In the genomic region with DNA sequence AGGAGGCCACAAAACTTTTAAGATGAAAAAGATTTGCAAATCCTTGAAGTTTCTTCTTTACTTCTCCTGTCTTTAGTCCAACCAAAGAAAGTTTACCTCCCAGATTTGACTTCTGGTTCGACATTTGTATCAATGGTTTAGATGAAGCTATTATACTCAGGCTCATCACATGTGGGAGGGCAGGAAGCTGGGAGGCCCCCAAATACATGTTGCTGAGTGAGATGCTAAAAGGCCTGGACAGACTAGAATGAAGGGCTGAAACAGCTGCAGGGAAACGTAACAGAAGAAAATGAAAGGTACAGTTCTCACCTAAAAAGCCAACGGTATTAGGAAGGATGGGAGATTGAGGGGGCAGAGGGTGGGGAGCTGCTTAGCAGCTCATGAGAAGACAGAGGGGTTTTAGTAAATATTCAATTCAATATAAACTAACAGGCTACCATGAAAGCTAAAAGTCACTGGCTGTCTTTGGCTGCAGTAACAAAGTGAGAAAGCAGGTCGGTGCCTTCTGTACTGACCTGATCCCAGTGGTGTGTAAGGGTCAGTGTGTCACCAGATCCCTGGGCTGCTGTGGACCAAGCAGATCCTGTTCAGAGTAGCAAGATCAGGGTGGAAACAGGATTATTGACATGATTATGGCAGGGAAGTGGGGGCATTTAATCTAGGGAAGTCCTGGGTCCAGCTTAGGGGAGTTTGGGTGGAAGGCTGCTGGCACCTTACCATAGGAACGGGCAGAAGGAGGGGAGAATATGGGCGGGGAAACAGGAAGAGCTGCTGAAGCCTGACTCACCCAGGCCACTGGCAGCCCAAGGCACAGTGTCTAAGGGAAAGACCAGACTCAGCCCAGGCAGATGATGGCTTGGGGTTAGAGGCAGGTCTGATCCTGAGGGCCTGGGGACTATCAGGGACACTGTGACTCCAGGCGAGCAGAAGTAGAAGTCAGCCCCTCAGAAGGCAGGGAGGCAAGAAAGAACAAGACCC, we compare ENCODE assay signal across 8 cellular contexts.
DNase-seq lines count a peak whose midpoint lies in the region; ATAC-seq, FAIRE-seq and TF ChIP-seq lines count a peak whose summit lies in the region.

No MANE protein-coding gene starts in this region.

- H3K27ac Mint-ChIP-seq in Calu3 (ENCODE audit: unreplicated experiment): no peak overlapping the region
- peak overlapping the region in 4 of 9 donors; percentile 1 to 78 (median 50) for H3K27ac Mint-ChIP-seq in naive thymus-derived CD4-positive, alpha-beta T cell

- CTCF ChIA-PET in Calu3 (lab: Charles Lee): interaction anchor here (0.5 to 1.4 kb wide), 3 partner anchors 13 to 626 kb away, joined by 4 read pairs; no protein-coding TSS in a partner anchor
- CTCF ChIA-PET in naive thymus-derived CD4-positive, alpha-beta T cell (lab: Charles Lee): no interaction called here

- no TSS peak for BruUV-seq in Calu3 (replicated peaks; lab: Mats Ljungman, UMichigan)

- peak; percentile 51 for ATAC-seq in naive thymus-derived CD4-positive, alpha-beta T cell

- no peak for TF ChIP-seq CTCF in Calu3 (IDR thresholded peaks at IDR 0.05; ENCODE audit: unreplicated experiment)
- no peak for TF ChIP-seq CTCF in astrocyte of the spinal cord (IDR thresholded peaks at IDR 0.05; ENCODE audit: low read depth, low read length)
- TF ChIP-seq CTCF in transverse colon (IDR thresholded peaks at IDR 0.05): no peak

- no peak for FAIRE-seq in HTR-8/SVneo (lab: Jason Lieb, UNC)

- H3K4me3 ChIP-seq in astrocyte of the spinal cord (ENCODE audit: low read depth, low read length): no peak overlapping the region
- H3K4me3 ChIP-seq in naive thymus-derived CD4-positive, alpha-beta T cell (ENCODE audit: low read length): no peak overlapping the region
- no peak overlapping the region for H3K4me3 ChIP-seq in transverse colon

- no peaks in the 10 kb centered on the region for H3K36me3 ChIP-seq in naive thymus-derived CD4-positive, alpha-beta T cell (ENCODE audit: control insufficient read depth in 2 of 3, insufficient read depth in 3 of 3, low read length in 3 of 3)
- H3K36me3 ChIP-seq in transverse colon: no peaks in the 10 kb centered on the region

- TF ChIP-seq POLR2A in transverse colon (IDR thresholded peaks at IDR 0.05): no peak

- WGBS in transverse colon (ENCODE audit: low coverage in 1 of 2), 2 donors: 37 to 58% methylated on average over 5 to 7 of the region's 7 CpGs

- H3K36me3 Mint-ChIP-seq in Calu3 (ENCODE audit: insufficient read depth, unreplicated experiment): no peaks in the 10 kb centered on the region
- H3K36me3 Mint-ChIP-seq in naive thymus-derived CD4-positive, alpha-beta T cell: no peaks in the 10 kb centered on the region

- in situ Hi-C loops in astrocyte of the spinal cord (cut with HindIII; ENCODE audit: low sequenced_read_pairs): no loop called here
- in situ Hi-C loops in transverse colon (cut with MboI; ENCODE audit: low pct_ligation_motif_present in 1 of 4, low pct_unique_long_range_greater_than_20kb in 1 of 4, low sequenced_read_pairs in 3 of 4): no loop called here

- no peak overlapping the region for H3K27ac ChIP-seq in naive thymus-derived CD4-positive, alpha-beta T cell (ENCODE audit: low read depth, low read length)
- H3K27ac ChIP-seq in transverse colon: peak overlapping the region in 1 of 4 donors; percentile 37

- DNase-seq in Calu3 (peak; percentile 40), HTR-8/SVneo (ENCODE audit: insufficient read length, low spot score) (peak; percentile 46), astrocyte of the spinal cord (ENCODE audit: low read depth, low spot score) (peak; percentile 23), NCI-H446 (lab: John Stamatoyannopoulos, UW) (no peak), transverse colon (no peak), NCI-H526 treated with DMSO at 0.1 percent for 48 hours (lab: John Stamatoyannopoulos, UW) (no peak), Ammon's horn (ENCODE audit: low spot score) (no peak)
- DNase-seq in naive thymus-derived CD4-positive, alpha-beta T cell: no peak

- intact Hi-C loops in Calu3 (cut with micrococcal nuclease; ENCODE audit: unreplicated experiment) (no loop called here), transverse colon (cut with DNase I; ENCODE audit: low total_unique reads) (no loop called here)
- intact Hi-C loops in naive thymus-derived CD4-positive, alpha-beta T cell (cut with micrococcal nuclease): loop anchor here in 1 of 2 donors (1.0 kb wide), 1 partner anchor 18 kb away; no protein-coding TSS in a partner anchor

- POLR2A ChIA-PET in naive thymus-derived CD4-positive, alpha-beta T cell (lab: Charles Lee): interaction anchor here (0.5 kb wide), 1 partner anchor 146 kb away, joined by 4 read pairs; the partner anchor contains the start of gene PBXIP1

- no peaks in the 10 kb centered on the region for H3K9me3 ChIP-seq in naive thymus-derived CD4-positive, alpha-beta T cell (ENCODE audit: control insufficient read depth in 2 of 3, low read length in 3 of 3)
- no peaks in the 10 kb centered on the region for H3K9me3 ChIP-seq in transverse colon

- H3K4me3 Mint-ChIP-seq in Calu3 (ENCODE audit: low read depth, unreplicated experiment): no peak overlapping the region
- H3K4me3 Mint-ChIP-seq in naive thymus-derived CD4-positive, alpha-beta T cell: no peak overlapping the region

- no peak for TF ChIP-seq EP300 in transverse colon (IDR thresholded peaks at IDR 0.05; ENCODE audit: low read depth)

- peaks cover 14% of the 10 kb centered on the region for H3K4me1 Mint-ChIP-seq in Calu3 (ENCODE audit: low read depth, unreplicated experiment)
- H3K4me1 Mint-ChIP-seq in naive thymus-derived CD4-positive, alpha-beta T cell: peaks cover 0 to 12% (median 5%) of the 10 kb centered on the region in 7 donors

- peaks cover 96% of the 10 kb centered on the region for H3K27me3 Mint-ChIP-seq in Calu3 (ENCODE audit: unreplicated experiment)
- H3K27me3 Mint-ChIP-seq in naive thymus-derived CD4-positive, alpha-beta T cell: peaks cover 0 to 23% (median 9%) of the 10 kb centered on the region in 5 donors

- no peaks in the 10 kb centered on the region for H3K9me3 Mint-ChIP-seq in Calu3 (ENCODE audit: low read depth, unreplicated experiment)
- peaks cover 0 to 1% (median 0%) of the 10 kb centered on the region in 11 donors for H3K9me3 Mint-ChIP-seq in naive thymus-derived CD4-positive, alpha-beta T cell

- H3K4me1 ChIP-seq in naive thymus-derived CD4-positive, alpha-beta T cell (ENCODE audit: control insufficient read depth in 2 of 2, insufficient read depth in 2 of 2, low read length in 2 of 2): no peaks in the 10 kb centered on the region
- peaks cover 0 to 5% (median 2%) of the 10 kb centered on the region in 4 donors for H3K4me1 ChIP-seq in transverse colon

- H3K27me3 ChIP-seq in naive thymus-derived CD4-positive, alpha-beta T cell (ENCODE audit: control insufficient read depth in 2 of 2, insufficient read depth in 2 of 2, low read length in 2 of 2): peaks cover 0 to 2% of the 10 kb centered on the region in 2 donors
- peaks cover 55% of the 10 kb centered on the region for H3K27me3 ChIP-seq in transverse colon

Comparison
In these comparisons a context has a peak if more than half of its experiments do, and no peak if none do; other contexts are left out.
1. DNase-seq: peak in Calu3 (single experiment), HTR-8/SVneo (single experiment) and astrocyte of the spinal cord (single experiment); none in naive thymus-derived CD4-positive, alpha-beta T cell (0 of 9), NCI-H446 (0 of 2), transverse colon (single experiment), NCI-H526 treated with DMSO at 0.1 percent for 48 hours (single experiment) and Ammon's horn (single experiment).